ENCODE assay signal across 27 cellular contexts in genomic region chr2:212973347-212973746, GRCh38.
"Had no signal": no experiment of that assay in that cellular context is flagged by ENCODE, and none has a peak within 500 bp of the region (broad histone marks: within the 10 kb centered on the region; RNA-seq: fewer than 3 reads in every experiment).

No MANE protein-coding gene starts in this region.

- H3K4me1 ChIP-seq: ascending aorta, body of pancreas had no signal

- H3K4me1 Mint-ChIP-seq: activated naive CD4-positive, alpha-beta T cell treated with anti-CD3 and anti-CD28 coated beads, Interleukin-2, amount 50 U/mL, for 24 hours had no signal

- H3K27ac ChIP-seq: ascending aorta, body of pancreas, KMS-11 had no signal

- H3K36me3 Mint-ChIP-seq: activated naive CD4-positive, alpha-beta T cell treated with anti-CD3 and anti-CD28 coated beads, Interleukin-2, amount 50 U/mL, for 24 hours; WTC11 had no signal

- H3K9me3 ChIP-seq: ascending aorta, body of pancreas, MG63 had no signal

- H3K36me3 ChIP-seq: ascending aorta, MG63 had no signal

- DNase-seq: activated CD4-positive, alpha-beta T cell treated with anti-CD3 and anti-CD28 coated beads for 48 hours; activated CD4-positive, alpha-beta T cell treated with anti-CD3 and anti-CD28 coated beads, Interleukin-2, amount 50 U/mL, for 4 hours; activated CD4-positive, CD25-positive, alpha-beta regulatory T cell treated with anti-CD3 and anti-CD28 coated beads, Interleukin-2, amount 50 U/mL, for 72 hours; activated CD8-positive, alpha-beta memory T cell treated with anti-CD3 and anti-CD28 coated beads, Interleukin-2, amount 10 ng/mL, durations not matched to agents 7 days and 5 days; activated effector memory CD4-positive, alpha-beta T cell treated with Interleukin-2 at 50 U/mL for 16 hours; activated naive CD4-positive, alpha-beta T cell; activated naive CD8-positive, alpha-beta T cell treated with anti-CD3 and anti-CD28 coated beads, Interleukin-2, amount 50 U/mL, for 24 hours; activated T-cell treated with anti-CD3 and anti-CD28 coated beads, Interleukin-2, amount 50 U/mL, for 24 hours; amniotic stem cell; body of pancreas; MG63; MV-4-11; NCI-H1092 treated with DMSO at 0.1 percent for 48 hours; NCI-H1417 treated with DMSO at 0.1 percent for 48 hours; NCI-H1694 treated with DMSO at 0.1 percent for 48 hours; NCI-H2029 treated with DMSO at 0.1 percent for 48 hours; NCI-H446; NCI-H524; PC-3; SIG-M5; T-helper 17 cell; T-helper 9 cell had no signal

- H3K27ac Mint-ChIP-seq: activated CD8-positive, alpha-beta memory T cell treated with anti-CD3 and anti-CD28 coated beads, Interleukin-2, amount 10 ng/mL, durations not matched to agents 7 days and 5 days; activated naive CD4-positive, alpha-beta T cell treated with anti-CD3 and anti-CD28 coated beads, Interleukin-2, amount 50 U/mL, for 24 hours; activated naive CD8-positive, alpha-beta T cell treated with anti-CD3 and anti-CD28 coated beads, Interleukin-2, amount 50 U/mL, for 24 hours; activated T-cell treated with anti-CD3 and anti-CD28 coated beads, Interleukin-2, amount 50 U/mL, for 24 hours; activated T-helper 1 cell treated with anti-CD3 and anti-CD28 coated beads, Interleukin-12 subunit alpha, Interleukin-12 subunit beta, Interleukin-2, Interleukin-4 antibody, amounts not matched to agents 30 ng/mL and 10 ng/mL and 1 ng/mL, durations not matched to agents 14 hours and 24 hours and 36 hours; T-helper 17 cell; WTC11 had no signal

- ATAC-seq: activated CD8-positive, alpha-beta memory T cell treated with anti-CD3 and anti-CD28 coated beads, Interleukin-2, amount 10 ng/mL, durations not matched to agents 7 days and 5 days; activated naive CD8-positive, alpha-beta T cell treated with anti-CD3 and anti-CD28 coated beads, Interleukin-2, amount 50 U/mL, for 24 hours; body of pancreas; PC-3; T-helper 17 cell; WTC11 had no signal

- H3K9me3 Mint-ChIP-seq: activated naive CD4-positive, alpha-beta T cell treated with anti-CD3 and anti-CD28 coated beads, Interleukin-2, amount 50 U/mL, for 24 hours; activated naive CD8-positive, alpha-beta T cell treated with anti-CD3 and anti-CD28 coated beads, Interleukin-2, amount 50 U/mL, for 24 hours; activated T-cell treated with anti-CD3 and anti-CD28 coated beads, Interleukin-2, amount 50 U/mL, for 24 hours; activated T-helper 1 cell treated with anti-CD3 and anti-CD28 coated beads, Interleukin-12 subunit alpha, Interleukin-12 subunit beta, Interleukin-2, Interleukin-4 antibody, amounts not matched to agents 30 ng/mL and 10 ng/mL and 1 ng/mL, durations not matched to agents 14 hours and 24 hours and 36 hours; WTC11 had no signal

- H3K27me3 ChIP-seq: ascending aorta, body of pancreas, MG63 had no signal

- H3K4me3 Mint-ChIP-seq: activated CD8-positive, alpha-beta memory T cell treated with anti-CD3 and anti-CD28 coated beads, Interleukin-2, amount 10 ng/mL, durations not matched to agents 7 days and 5 days; activated naive CD4-positive, alpha-beta T cell treated with anti-CD3 and anti-CD28 coated beads, Interleukin-2, amount 50 U/mL, for 24 hours; activated naive CD8-positive, alpha-beta T cell treated with anti-CD3 and anti-CD28 coated beads, Interleukin-2, amount 50 U/mL, for 24 hours; activated T-cell treated with anti-CD3 and anti-CD28 coated beads, Interleukin-2, amount 50 U/mL, for 24 hours; activated T-helper 1 cell treated with anti-CD3 and anti-CD28 coated beads, Interleukin-12 subunit alpha, Interleukin-12 subunit beta, Interleukin-2, Interleukin-4 antibody, amounts not matched to agents 30 ng/mL and 10 ng/mL and 1 ng/mL, durations not matched to agents 14 hours and 24 hours and 36 hours; T-helper 17 cell; WTC11 had no signal

- H3K4me3 ChIP-seq: ascending aorta, body of pancreas, MG63 had no signal

- H3K27me3 Mint-ChIP-seq: activated CD8-positive, alpha-beta memory T cell treated with anti-CD3 and anti-CD28 coated beads, Interleukin-2, amount 10 ng/mL, durations not matched to agents 7 days and 5 days; activated naive CD4-positive, alpha-beta T cell treated with anti-CD3 and anti-CD28 coated beads, Interleukin-2, amount 50 U/mL, for 24 hours; activated naive CD8-positive, alpha-beta T cell treated with anti-CD3 and anti-CD28 coated beads, Interleukin-2, amount 50 U/mL, for 24 hours; activated T-cell treated with anti-CD3 and anti-CD28 coated beads, Interleukin-2, amount 50 U/mL, for 24 hours; T-helper 17 cell had no signal
